In genomic region chr2:236127010-236127409, GRCh38 we compare ENCODE assay signal across 22 cellular contexts. TPM values are rescaled to one million over a fixed set of nuclear protein-coding genes. Genes with fewer than 3 reads are reported as not detected.
A peak's percentile ranks its signal among the peaks of the same experiment; 100 is the strongest.
DNase-seq lines count a peak whose midpoint lies in the region; TF ChIP-seq lines count a peak whose summit lies in the region.
"Had no signal": no experiment of that assay in that cellular context is flagged by ENCODE, and none has a peak within 500 bp of the region (broad histone marks: within the 10 kb centered on the region; RNA-seq: fewer than 3 reads in every experiment).

No MANE protein-coding gene starts in this region.

- H3K9me3 Mint-ChIP-seq in activated naive CD4-positive, alpha-beta T cell treated with anti-CD3 and anti-CD28 coated beads, Interleukin-2, amount 10 ng/mL, durations not matched to agents 7 days and 5 days, result no peaks in the 10 kb centered on the region
- H3K9me3 Mint-ChIP-seq: CD4-positive, CD25-positive, alpha-beta regulatory T cell; CD8-positive, alpha-beta memory T cell; H9 had no signal

- no peaks in the 10 kb centered on the region for H3K9me3 ChIP-seq in PC-9 (ENCODE audit: insufficient read depth, low read depth)

- H3K27me3 Mint-ChIP-seq in activated naive CD4-positive, alpha-beta T cell treated with anti-CD3 and anti-CD28 coated beads, Interleukin-2, amount 10 ng/mL, durations not matched to agents 7 days and 5 days, result no peaks in the 10 kb centered on the region
- H3K27me3 Mint-ChIP-seq: CD4-positive, CD25-positive, alpha-beta regulatory T cell had no signal

- peak; percentile 44 for DNase-seq in activated effector memory CD4-positive, alpha-beta T cell treated with anti-CD3 and anti-CD28 coated beads, Interleukin-2, amount 50 U/mL, for 16 hours
- DNase-seq in activated effector memory CD4-positive, alpha-beta T cell treated with Interleukin-2 at 50 U/mL for 16 hours, result no peak
- DNase-seq in H7 (peak; percentile 50), RKO (ENCODE audit: low spot score) (peak; percentile 19), posterior vena cava (ENCODE audit: low spot score) (peak; percentile 69), PC-9 (no peak), cerebellar cortex (ENCODE audit: low spot score) (no peak)
- DNase-seq in activated naive CD4-positive, alpha-beta T cell treated with anti-CD3 and anti-CD28 coated beads, Interleukin-2, amount 10 ng/mL, durations not matched to agents 7 days and 5 days, result no peak
- DNase-seq: C1 segment of cervical spinal cord; CD4-positive, CD25-positive, alpha-beta regulatory T cell; COR-L47; DMS 273 treated with DMSO at 0.1 percent for 48 hours; DMS53; DND-41; EL; GM23248; H9 had no signal

- H3K36me3 ChIP-seq in H7 (replicated peaks; ENCODE audit: control insufficient read depth, insufficient read depth, low read length) (no peaks in the 10 kb centered on the region), PC-9 (ENCODE audit: low read depth) (0 out of 2 replicates have a peak, but pooled peaks cover 3% of the 10 kb centered on the region)

- no peaks in the 10 kb centered on the region for H3K9me2 ChIP-seq in PC-9 (ENCODE audit: insufficient read depth)

- no peak overlapping the region for H3K27ac Mint-ChIP-seq in activated naive CD4-positive, alpha-beta T cell treated with anti-CD3 and anti-CD28 coated beads, Interleukin-2, amount 10 ng/mL, durations not matched to agents 7 days and 5 days
- H3K27ac Mint-ChIP-seq: CD4-positive, CD25-positive, alpha-beta regulatory T cell; H9 had no signal

- no peak overlapping the region for H3K4me2 ChIP-seq in PC-9

- H4K20me1 ChIP-seq in PC-9 (ENCODE audit: insufficient read depth), result 0 out of 2 replicates have a peak, but pooled peaks cover 14% of the 10 kb centered on the region

- no peak overlapping the region for H3K27ac ChIP-seq in PC-9
- H3K27ac ChIP-seq: 22Rv1, GM23248 had no signal

- H3K4me1 ChIP-seq in PC-9 (replicated peaks; ENCODE audit: insufficient read depth), result no peaks in the 10 kb centered on the region

- TF ChIP-seq CTCF in PC-9 (conservative IDR thresholded peaks at IDR 0.05), result no peak

- H3F3A ChIP-seq in PC-9 (ENCODE audit: insufficient read depth, low read depth), result peaks cover 16% of the 10 kb centered on the region; the same call in 1 of the 2 replicates

- H3K27me3 ChIP-seq in H7 (ENCODE audit: control insufficient read depth, insufficient read depth, low read length) (no peaks in the 10 kb centered on the region), PC-9 (ENCODE audit: insufficient read depth, low read depth) (no peaks in the 10 kb centered on the region)

- CTCF ChIA-PET in activated naive CD4-positive, alpha-beta T cell treated with anti-CD3 and anti-CD28 coated beads, Interleukin-2, amount 10 ng/mL, durations not matched to agents 7 days and 5 days (lab: Charles Lee), result interaction anchor here (1.1 kb wide), 1 partner anchor 10 kb away, joined by 5 read pairs; no protein-coding TSS in a partner anchor
- CTCF ChIA-PET in PC-9 (lab: Charles Lee), result no interaction called here

- H3K4me1 Mint-ChIP-seq in activated naive CD4-positive, alpha-beta T cell treated with anti-CD3 and anti-CD28 coated beads, Interleukin-2, amount 10 ng/mL, durations not matched to agents 7 days and 5 days, result no peaks in the 10 kb centered on the region
- H3K4me1 Mint-ChIP-seq: CD4-positive, CD25-positive, alpha-beta regulatory T cell; CD8-positive, alpha-beta memory T cell had no signal

- BruUV-seq in PC-9 (replicated peaks; lab: Mats Ljungman, UMichigan), result no TSS peak

- H3K79me2 ChIP-seq in PC-9 (ENCODE audit: low read depth), result no peaks in the 10 kb centered on the region

- intact Hi-C loops in posterior vena cava (cut with DNase I) (no loop called here), PC-9 (cut with micrococcal nuclease; ENCODE audit: unreplicated experiment) (no loop called here)

- no peaks in the 10 kb centered on the region for H3K36me3 Mint-ChIP-seq in activated naive CD4-positive, alpha-beta T cell treated with anti-CD3 and anti-CD28 coated beads, Interleukin-2, amount 10 ng/mL, durations not matched to agents 7 days and 5 days
- H3K36me3 Mint-ChIP-seq: CD4-positive, CD25-positive, alpha-beta regulatory T cell had no signal

- H3K4me3 ChIP-seq in H7 (ENCODE audit: insufficient read depth, low read depth, low read length) (no peak overlapping the region), PC-9 (no peak overlapping the region)
- H3K4me3 ChIP-seq: GM12878, GM23248 had no signal

- H3K4me3 Mint-ChIP-seq in activated naive CD4-positive, alpha-beta T cell treated with anti-CD3 and anti-CD28 coated beads, Interleukin-2, amount 10 ng/mL, durations not matched to agents 7 days and 5 days, result no peak overlapping the region
- H3K4me3 Mint-ChIP-seq: CD4-positive, CD25-positive, alpha-beta regulatory T cell; CD8-positive, alpha-beta memory T cell; H9 had no signal

- POLR2A ChIA-PET in PC-9 (lab: Charles Lee; ENCODE audit: unreplicated experiment), result interaction anchor here (0.5 kb wide), 1 partner anchor 427 kb away, joined by 5 read pairs; no protein-coding TSS in a partner anchor

- H2AFZ ChIP-seq in PC-9, result no peak overlapping the region
- H2AFZ ChIP-seq: GM23248 had no signal

RNA-seq across cellular contexts. Expression of gene GBX2, which starts 41.2 kb away (rescaled TPM):
- 24.4 and 27.3 TPM in 2 replicates for total RNA-seq in H7 (2014; rRNA removed; shearing (Covaris generic))
- not detected for total RNA-seq in posterior vena cava
- total RNA-seq in PC-9 (2021), result not detected in 2 replicates
- total RNA-seq: A673; CD4-positive, CD25-positive, alpha-beta regulatory T cell; CD8-positive, alpha-beta memory T cell; GM12878; GM23248; HepG2 had no signal

Comparison
In these comparisons a context has a peak if more than half of its experiments do, and no peak if none do; other contexts are left out.
1. DNase-seq: peak in activated effector memory CD4-positive, alpha-beta T cell treated with anti-CD3 and anti-CD28 coated beads, Interleukin-2, amount 50 U/mL, for 16 hours (single experiment), H7 (single experiment), RKO (single experiment) and posterior vena cava (single experiment); none in activated effector memory CD4-positive, alpha-beta T cell treated with Interleukin-2 at 50 U/mL for 16 hours (single experiment), activated naive CD4-positive, alpha-beta T cell treated with anti-CD3 and anti-CD28 coated beads, Interleukin-2, amount 10 ng/mL, durations not matched to agents 7 days and 5 days (single experiment), PC-9 (0 of 2) and cerebellar cortex (single experiment).
2. RNA of gene GBX2, which starts 41.2 kb away (total RNA-seq): 24.4 to 27.3 TPM in H7; not detected in PC-9 and not detected in posterior vena cava; every median in the first group is over 10 times any median in the second.